28 cellular contexts compared by ENCODE assay signal in the genomic region with DNA sequence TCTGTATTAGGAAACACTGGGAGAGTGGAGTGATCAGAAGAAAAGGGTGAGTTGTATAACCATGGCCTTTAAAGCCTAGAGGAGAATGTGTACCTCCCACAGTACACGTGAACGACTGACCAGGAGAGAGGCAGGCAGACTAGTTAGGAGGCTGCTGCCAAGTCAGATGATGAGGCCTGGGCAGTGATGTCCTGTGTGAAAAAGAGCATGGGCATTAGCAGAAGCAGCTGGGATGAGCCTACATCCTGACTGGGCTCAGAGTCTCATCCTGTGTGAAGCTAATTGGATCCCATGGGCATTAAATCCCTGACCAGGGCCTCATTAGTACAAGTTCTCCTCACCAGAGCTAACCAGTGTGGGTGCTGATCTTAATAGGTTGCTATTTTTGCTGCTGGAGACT.
DNase-seq lines count a peak whose midpoint lies in the region; ATAC-seq lines count a peak whose summit lies in the region.
"Had no signal": no experiment of that assay in that cellular context is flagged by ENCODE, and none has a peak within 500 bp of the region (broad histone marks: within the 10 kb centered on the region; RNA-seq: fewer than 3 reads in every experiment).

No MANE protein-coding gene starts in this region.

- ATAC-seq in HG02571 (IDR thresholded peaks at IDR 0.05; ENCODE audit: unreplicated experiment), result no peak
- ATAC-seq: activated T-cell treated with anti-CD3 and anti-CD28 coated beads, Interleukin-2, amount 50 U/mL, for 72 hours; right lobe of liver had no signal

- H2AFZ ChIP-seq in GM23248, result no peak overlapping the region
- no peak overlapping the region for H2AFZ ChIP-seq in neuronal stem cell (ENCODE audit: low read length)

- no peak overlapping the region for H2BK5ac ChIP-seq in neuronal stem cell (ENCODE audit: low read length)

- H3K36me3 ChIP-seq in GM23248 (ENCODE audit: low read depth), result no peaks in the 10 kb centered on the region
- peaks cover 0 to 62% of the 10 kb centered on the region in 2 donors for H3K36me3 ChIP-seq in neuronal stem cell (replicated peaks in 1 of 2; ENCODE audit: control insufficient read depth in 2 of 2, insufficient read depth in 2 of 2, low read length in 2 of 2)
- H3K36me3 ChIP-seq: right lobe of liver, upper lobe of left lung had no signal

- H4K91ac ChIP-seq in neuronal stem cell (ENCODE audit: low read depth, low read length, poor library complexity), result no peak overlapping the region

- H3K4me2 ChIP-seq in GM23248 (ENCODE audit: unreplicated experiment) (peak overlapping the region; percentile 19), neuronal stem cell (ENCODE audit: insufficient read depth, low read length, poor library complexity, severe bottlenecking) (no peak overlapping the region)

- H3K23ac ChIP-seq in neuronal stem cell (ENCODE audit: low read depth, low read length, poor library complexity), result no peak overlapping the region

- H3K27me3 ChIP-seq in GM23248 (replicated peaks; ENCODE audit: insufficient read depth) (no peaks in the 10 kb centered on the region), neuronal stem cell (ENCODE audit: control insufficient read depth in 3 of 3, insufficient read depth in 3 of 3, low read depth in 1 of 3, low read length in 3 of 3) (no peaks in the 10 kb centered on the region)
- H3K27me3 ChIP-seq: gastrocnemius medialis, right lobe of liver, upper lobe of left lung had no signal

- H3F3A ChIP-seq in GM23248 (ENCODE audit: insufficient read depth), result peaks cover 14% of the 10 kb centered on the region

- H3K79me2 ChIP-seq in GM23248 (ENCODE audit: insufficient read depth), result no peaks in the 10 kb centered on the region

- H3K4me1 ChIP-seq in GM23248 (ENCODE audit: insufficient read depth), result peaks cover 17% of the 10 kb centered on the region
- peaks cover 0 to 2% of the 10 kb centered on the region in 2 donors for H3K4me1 ChIP-seq in neuronal stem cell (ENCODE audit: control insufficient read depth in 2 of 2, insufficient read depth in 1 of 2, low read depth in 1 of 2, low read length in 2 of 2)
- H3K4me1 ChIP-seq: right lobe of liver, upper lobe of left lung had no signal

- H2BK15ac ChIP-seq in neuronal stem cell (ENCODE audit: low read length), result no peak overlapping the region

- DNase-seq in AG20443 (ENCODE audit: low spot score), result peak; percentile 25
- peak; percentile 49 for DNase-seq in GM23248
- DNase-seq in caudate nucleus (lab: John Stamatoyannopoulos, UW), result peak in 2 of 61 donors; percentile 8 to 19
- DNase-seq in neuronal stem cell (ENCODE audit: low spot score), result no peak
- no peak for DNase-seq in activated T-cell treated with anti-CD3 and anti-CD28 coated beads, Interleukin-2, amount 50 U/mL, for 1 hour
- DNase-seq in Kasumi-1 (lab: John Stamatoyannopoulos, UW), result no peak
- DNase-seq: activated CD4-positive, alpha-beta T cell treated with anti-CD3 and anti-CD28 coated beads for 1 hour; activated CD8-positive, alpha-beta memory T cell treated with anti-CD3 and anti-CD28 coated beads for 24 hours; activated naive CD4-positive, alpha-beta T cell treated with anti-CD3 and anti-CD28 coated beads, Interleukin-2, amount 10 ng/mL, durations not matched to agents 7 days and 5 days; activated T-cell treated with anti-CD3 and anti-CD28 coated beads, Interleukin-2, amount 50 U/mL, for 72 hours; CD4-positive, alpha-beta memory T cell; DMS153; erythroblast; gastrocnemius medialis; GDM1; Karpas-422; kidney; NCI-H1048; NCI-H187 treated with DMSO at 0.1 percent for 48 hours; NCI-H748 treated with DMSO at 0.1 percent for 48 hours; OCI-M1; right lobe of liver; SHP77 treated with DMSO at 0.1 percent for 48 hours; stimulated activated CD4-positive, alpha-beta T cell treated with anti-CD3 and anti-CD28 coated beads, Interleukin-15, amount 100 ng/mL, for 24 hours; stimulated activated CD8-positive, alpha-beta memory T cell treated with anti-CD3 and anti-CD28 coated beads, Interleukin-4, amount 100 ng/mL, for 48 hours; T-helper 1 cell; upper lobe of left lung had no signal

- H3K4me3 ChIP-seq in GM23248, result no peak overlapping the region
- no peak overlapping the region for H3K4me3 ChIP-seq in neuronal stem cell (ENCODE audit: low read length in 2 of 2)
- H3K4me3 ChIP-seq: gastrocnemius medialis, right lobe of liver, upper lobe of left lung had no signal

- no peak overlapping the region for H2BK120ac ChIP-seq in neuronal stem cell (ENCODE audit: low read depth, low read length)

- H2AK5ac ChIP-seq in neuronal stem cell (ENCODE audit: low read depth, low read length), result no peak overlapping the region

- 0 out of 2 replicates have a peak overlapping the region, but pooled peaks have one; percentile 13 for H3K27ac ChIP-seq in GM23248
- H3K27ac ChIP-seq in caudate nucleus (ENCODE audit: low read depth, low read length), result peak overlapping the region; percentile 22
- H3K27ac ChIP-seq in neuronal stem cell (replicated peaks; ENCODE audit: low read length), result no peak overlapping the region
- H3K27ac ChIP-seq: gastrocnemius medialis, right lobe of liver, upper lobe of left lung had no signal

- no peak overlapping the region for H3K18ac ChIP-seq in neuronal stem cell (ENCODE audit: low read length)

- H4K20me1 ChIP-seq in GM23248 (ENCODE audit: insufficient read depth), result no peaks in the 10 kb centered on the region

- H3K4ac ChIP-seq in neuronal stem cell (ENCODE audit: low read length), result no peak overlapping the region

- in situ Hi-C loops in GM23248 (cut with MboI), result no loop called here

- WGBS in GM23248 (ENCODE audit: low coverage in 1 of 2, low lambda C conversion rate in 2 of 2, missing lambda C conversion rate in 2 of 2), 2 experiments, result 49 to 59% methylated on average over 2 of the region's 2 CpGs
- no CpG with 5 or more reads among the region's 2 CpGs for WGBS in neuronal stem cell (ENCODE audit: extremely low coverage in 2 of 2, insufficient read length in 2 of 2, insufficient replicate concordance in 1 of 2), 2 donors

- no peaks in the 10 kb centered on the region for H3K79me1 ChIP-seq in neuronal stem cell (ENCODE audit: low read depth, low read length)

- peak overlapping the region; percentile 1 for H3K14ac ChIP-seq in neuronal stem cell (ENCODE audit: low read length)

- H3K9me3 ChIP-seq in GM23248 (ENCODE audit: low read depth), result no peaks in the 10 kb centered on the region
- H3K9me3 ChIP-seq in neuronal stem cell (replicated peaks in 1 of 2; ENCODE audit: control insufficient read depth in 2 of 2, insufficient read depth in 1 of 2, low read depth in 1 of 2, low read length in 2 of 2), result no peaks in the 10 kb centered on the region
- H3K9me3 ChIP-seq: gastrocnemius medialis, right lobe of liver, upper lobe of left lung had no signal

- H3K9ac ChIP-seq in GM23248, result no peak overlapping the region
- H3K9ac ChIP-seq in neuronal stem cell (ENCODE audit: low read depth, low read length, poor library complexity), result no peak overlapping the region

- no peaks in the 10 kb centered on the region for H3K9me2 ChIP-seq in GM23248 (ENCODE audit: insufficient read depth)

- no peak overlapping the region for H2BK12ac ChIP-seq in neuronal stem cell (ENCODE audit: low read length)

- no peak overlapping the region for H4K8ac ChIP-seq in neuronal stem cell (ENCODE audit: low read depth, low read length)

Comparison
In these comparisons a context has a peak if more than half of its experiments do, and no peak if none do; other contexts are left out.
1. DNase-seq: peak in AG20443 (single experiment) and GM23248 (single experiment); none in neuronal stem cell (single experiment), activated T-cell treated with anti-CD3 and anti-CD28 coated beads, Interleukin-2, amount 50 U/mL, for 1 hour (single experiment) and Kasumi-1 (0 of 2).